In genomic region chr16:29736112-29736511, GRCh38 we compare ENCODE assay signal across 17 cellular contexts. TPM values are rescaled to one million over a fixed set of nuclear protein-coding genes. Genes with fewer than 3 reads are reported as not detected.
DNase-seq lines count a peak whose midpoint lies in the region; ATAC-seq, FAIRE-seq and TF ChIP-seq lines count a peak whose summit lies in the region.
"Had no signal": no experiment of that assay in that cellular context is flagged by ENCODE, and none has a peak within 500 bp of the region (broad histone marks: within the 10 kb centered on the region; RNA-seq: fewer than 3 reads in every experiment).

No MANE protein-coding gene starts in this region.

- H3K4me3 Mint-ChIP-seq in natural killer cell: no peak overlapping the region
- no peak overlapping the region for H3K4me3 Mint-ChIP-seq in natural killer cell treated with Interleukin-12 subunit alpha and Interleukin-12 subunit beta and Interleukin-15 and Interleukin-18, amount 100 ng/mL, for 72 hours
- peak overlapping the region; percentile 67 for H3K4me3 Mint-ChIP-seq in T-helper 17 cell
- H3K4me3 Mint-ChIP-seq in immature natural killer cell: peak overlapping the region in 1 of 5 donors; percentile 19
- H3K4me3 Mint-ChIP-seq: activated B cell treated with CpG ODN at 0.5 μM for 24 hours had no signal

- H3K4me1 Mint-ChIP-seq in natural killer cell: peaks cover 78 to 81% of the 10 kb centered on the region in 2 donors
- H3K4me1 Mint-ChIP-seq in natural killer cell treated with Interleukin-12 subunit alpha and Interleukin-12 subunit beta and Interleukin-15 and Interleukin-18, amount 100 ng/mL, for 72 hours (ENCODE audit: low read depth in 2 of 2): peaks cover 54% of the 10 kb centered on the region in 2 donors
- peaks cover 51% of the 10 kb centered on the region for H3K4me1 Mint-ChIP-seq in T-helper 17 cell
- H3K4me1 Mint-ChIP-seq in immature natural killer cell: peaks cover 86 to 90% of the 10 kb centered on the region in 2 donors

- no peak for DNase-seq in natural killer cell
- DNase-seq in natural killer cell treated with Interleukin-12 subunit alpha and Interleukin-12 subunit beta and Interleukin-15 and Interleukin-18, amount 100 ng/mL, for 72 hours (ENCODE audit: low spot score): no peak
- no peak for DNase-seq in T-helper 17 cell
- DNase-seq in immature natural killer cell: no peak
- no peak for DNase-seq in NCI-H1105 (lab: John Stamatoyannopoulos, UW)
- no peak for DNase-seq in GM12892 (ENCODE audit: insufficient read length)
- DNase-seq: activated B cell treated with CpG ODN at 0.5 μM for 24 hours; activated T-cell treated with anti-CD3 and anti-CD28 coated beads, Interleukin-2, amount 50 U/mL, for 1 hour; NCI-H2029; stimulated activated CD8-positive, alpha-beta memory T cell treated with anti-CD3 and anti-CD28 coated beads, Interleukin-4, amount 100 ng/mL, for 48 hours had no signal

- no peak for FAIRE-seq in GM12892 (lab: Jason Lieb, UNC)
- FAIRE-seq: frontal cortex, urothelium cell line had no signal

- H3K9me3 ChIP-seq in T-helper 17 cell (ENCODE audit: control insufficient read depth, low read length, poor library complexity, severe bottlenecking): no peaks in the 10 kb centered on the region
- H3K9me3 ChIP-seq: prostate gland had no signal

- H3K9me3 Mint-ChIP-seq in natural killer cell (peaks cover 0 to 2% of the 10 kb centered on the region in 2 donors), immature natural killer cell (no peaks in the 10 kb centered on the region)
- no peaks in the 10 kb centered on the region for H3K9me3 Mint-ChIP-seq in natural killer cell treated with Interleukin-12 subunit alpha and Interleukin-12 subunit beta and Interleukin-15 and Interleukin-18, amount 100 ng/mL, for 72 hours

- H3K36me3 Mint-ChIP-seq in natural killer cell (no peaks in the 10 kb centered on the region), T-helper 17 cell (ENCODE audit: low read depth) (peaks cover 8% of the 10 kb centered on the region), immature natural killer cell (peaks cover 0 to 16% (median 16%) of the 10 kb centered on the region in 3 donors)
- H3K36me3 Mint-ChIP-seq in natural killer cell treated with Interleukin-12 subunit alpha and Interleukin-12 subunit beta and Interleukin-15 and Interleukin-18, amount 100 ng/mL, for 72 hours: no peaks in the 10 kb centered on the region

- peak overlapping the region; percentile 99 for H3K27ac Mint-ChIP-seq in natural killer cell
- H3K27ac Mint-ChIP-seq in natural killer cell treated with Interleukin-12 subunit alpha and Interleukin-12 subunit beta and Interleukin-15 and Interleukin-18, amount 100 ng/mL, for 72 hours: peak overlapping the region in 1 of 2 donors; percentile 45
- peak overlapping the region; percentile 100 for H3K27ac Mint-ChIP-seq in T-helper 17 cell
- H3K27ac Mint-ChIP-seq in immature natural killer cell: peak overlapping the region in 5 of 6 donors; percentile 75 to 95 (median 81)
- H3K27ac Mint-ChIP-seq: activated B cell treated with CpG ODN at 0.5 μM for 24 hours had no signal

- no peak for TF ChIP-seq POLR2A in GM12892 (IDR thresholded peaks at IDR 0.05; ENCODE audit: low read depth, low read length)

- H3K27me3 Mint-ChIP-seq in natural killer cell (ENCODE audit: low read depth in 2 of 2): no peaks in the 10 kb centered on the region
- no peaks in the 10 kb centered on the region for H3K27me3 Mint-ChIP-seq in natural killer cell treated with Interleukin-12 subunit alpha and Interleukin-12 subunit beta and Interleukin-15 and Interleukin-18, amount 100 ng/mL, for 72 hours
- H3K27me3 Mint-ChIP-seq in T-helper 17 cell: no peaks in the 10 kb centered on the region
- H3K27me3 Mint-ChIP-seq in immature natural killer cell (ENCODE audit: low read depth in 3 of 3): peaks cover 4 to 15% (median 12%) of the 10 kb centered on the region in 3 donors
- H3K27me3 Mint-ChIP-seq: activated B cell treated with CpG ODN at 0.5 μM for 24 hours had no signal

- ATAC-seq in natural killer cell: no peak
- ATAC-seq in natural killer cell treated with Interleukin-12 subunit alpha and Interleukin-12 subunit beta and Interleukin-15 and Interleukin-18, amount 100 ng/mL, for 72 hours: no peak
- no peak for ATAC-seq in T-helper 17 cell
- no peak for ATAC-seq in GM18520 (IDR thresholded peaks at IDR 0.05; ENCODE audit: unreplicated experiment)
- ATAC-seq in GM19452 (IDR thresholded peaks at IDR 0.05; ENCODE audit: unreplicated experiment): no peak

- intact Hi-C loops in natural killer cell (cut with micrococcal nuclease): no loop called here

- TF ChIP-seq CTCF in natural killer cell (IDR thresholded peaks at IDR 0.05): no peak

RNA-seq across cellular contexts. Expression of gene C16orf54, which starts 9.7 kb away (rescaled TPM):
- 100 to 1,000 TPM in 2 of 3 donors, 10 to 100 TPM in 1; 100.0 to 172 (median 146) TPM for total RNA-seq in natural killer cell
- 10 to 100 TPM; 15.1 to 17.9 TPM for total RNA-seq in natural killer cell treated with Interleukin-12 subunit alpha and Interleukin-12 subunit beta and Interleukin-15 and Interleukin-18, amount 100 ng/mL, for 72 hours
- total RNA-seq in T-helper 17 cell: 100 to 1,000 TPM; 172 to 259 TPM
- 10 to 100 TPM in 2 of 3 donors, 1 to 10 TPM in 1; 9.6 to 39.8 (median 21.9) TPM for polyA plus RNA-seq in immature natural killer cell
- 1.8 TPM for polyA plus RNA-seq in GM12892 (2012; ENCODE audit: missing spikeins)
- total RNA-seq: LHCN-M2 had no signal

RNA-seq across cellular contexts. Expression of gene ZG16, which starts 41.9 kb away (rescaled TPM):
- total RNA-seq in natural killer cell: not detected
- not detected for total RNA-seq in natural killer cell treated with Interleukin-12 subunit alpha and Interleukin-12 subunit beta and Interleukin-15 and Interleukin-18, amount 100 ng/mL, for 72 hours
- total RNA-seq in T-helper 17 cell: not detected
- not detected for polyA plus RNA-seq in immature natural killer cell
- polyA plus RNA-seq in GM12892 (2012; ENCODE audit: missing spikeins): not detected
- total RNA-seq: activated B cell treated with CpG ODN at 0.5 μM for 24 hours, frontal cortex, LHCN-M2, mesenteric fat pad, prostate gland had no signal

RNA-seq across cellular contexts. Expression of gene KIF22, which starts 54.4 kb away (rescaled TPM):
- total RNA-seq in natural killer cell (10 to 100 TPM; 73.4 to 96.0 (median 86.5) TPM), T-helper 17 cell (10 to 100 TPM; 74.3 to 89.0 TPM)
- total RNA-seq in natural killer cell treated with Interleukin-12 subunit alpha and Interleukin-12 subunit beta and Interleukin-15 and Interleukin-18, amount 100 ng/mL, for 72 hours: 100 to 1,000 TPM in 1 of 2 donors, 10 to 100 TPM in 1; 63.4 to 174 TPM
- polyA plus RNA-seq in immature natural killer cell: 10 to 100 TPM; 33.1 to 45.2 (median 33.3) TPM
- 43.2 TPM for polyA plus RNA-seq in GM12892 (2012; ENCODE audit: missing spikeins)

RNA-seq across cellular contexts. Expression of gene QPRT, which starts 57.1 kb away (rescaled TPM):
- total RNA-seq in natural killer cell (1 to 10 TPM; 2.5 to 6.3 (median 4.7) TPM), T-helper 17 cell (under 1 TPM; 0.72 to 0.96 TPM)
- 1 to 10 TPM; 3.3 to 5.6 TPM for total RNA-seq in natural killer cell treated with Interleukin-12 subunit alpha and Interleukin-12 subunit beta and Interleukin-15 and Interleukin-18, amount 100 ng/mL, for 72 hours
- polyA plus RNA-seq in immature natural killer cell: 1 to 10 TPM in 2 of 3 donors, under 1 TPM in 1; 0.81 to 4.7 (median 2.1) TPM
- polyA plus RNA-seq in GM12892 (2012; ENCODE audit: missing spikeins): 23.7 TPM

Comparison
In these comparisons a context has a peak if more than half of its experiments do, and no peak if none do; other contexts are left out.
1. RNA of gene C16orf54, which starts 9.7 kb away (total RNA-seq): 172 to 259 TPM in T-helper 17 cell and 100.0 to 172 TPM in natural killer cell; 15.1 to 17.9 TPM in natural killer cell treated with Interleukin-12 subunit alpha and Interleukin-12 subunit beta and Interleukin-15 and Interleukin-18, amount 100 ng/mL, for 72 hours; every median in the first group is over 4 times any median in the second.